In the genomic region with DNA sequence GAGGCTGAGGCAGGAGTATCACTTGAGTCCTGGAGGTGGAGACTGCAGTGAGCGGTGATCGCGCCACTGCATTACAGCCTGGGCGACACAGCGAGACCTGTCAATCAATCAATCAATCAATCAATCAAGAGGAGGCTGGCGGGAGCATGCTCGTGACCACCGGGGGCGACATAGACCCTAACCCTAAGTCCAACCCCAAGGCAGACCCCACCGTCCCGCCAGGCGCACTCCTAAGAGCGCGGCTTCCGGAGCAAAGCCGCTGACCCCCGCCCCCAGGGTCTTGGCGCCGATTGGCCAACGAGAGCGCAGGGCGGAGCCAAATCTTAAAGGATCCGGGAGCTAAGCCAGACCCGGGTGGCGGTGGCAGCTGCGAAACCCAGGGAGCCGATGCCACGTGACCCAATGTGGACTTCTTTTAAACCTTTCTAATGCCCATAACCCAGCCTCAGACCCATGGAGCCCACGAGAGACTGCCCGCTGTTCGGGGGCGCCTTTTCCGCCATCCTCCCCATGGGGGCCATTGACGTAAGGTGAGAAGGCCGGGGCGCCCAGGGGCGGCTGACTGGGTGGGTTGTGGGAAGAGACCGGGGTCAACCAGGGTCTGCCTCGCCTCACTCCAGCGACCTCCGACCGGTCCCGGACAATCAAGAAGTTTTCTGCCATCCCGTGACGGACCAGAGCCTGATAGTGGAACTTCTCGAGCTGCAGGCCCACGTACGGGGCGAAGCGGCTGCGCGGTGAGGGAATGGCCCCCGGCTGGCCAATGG, we compare ENCODE assay signal across 8 cellular contexts. TPM values are rescaled to one million over a fixed set of nuclear protein-coding genes. Genes with fewer than 3 reads are reported as not detected.
A peak's percentile ranks its signal among the peaks of the same experiment; 100 is the strongest.
DNase-seq lines count a peak whose midpoint lies in the region; ATAC-seq and TF ChIP-seq lines count a peak whose summit lies in the region.

A gene with protein sequence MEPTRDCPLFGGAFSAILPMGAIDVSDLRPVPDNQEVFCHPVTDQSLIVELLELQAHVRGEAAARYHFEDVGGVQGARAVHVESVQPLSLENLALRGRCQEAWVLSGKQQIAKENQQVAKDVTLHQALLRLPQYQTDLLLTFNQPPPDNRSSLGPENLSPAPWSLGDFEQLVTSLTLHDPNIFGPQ (plus strand): TSS at position 335 of the 767 bp plus-strand sequence. CDS start 119 bp downstream, at position 454.

- no peaks in the 10 kb centered on the region for H3K9me2 ChIP-seq in MM.1S (replicated peaks; ENCODE audit: insufficient read depth, low read length)

- H3K27me3 Mint-ChIP-seq in activated naive CD4-positive, alpha-beta T cell treated with anti-CD3 and anti-CD28 coated beads, Interleukin-2, amount 10 ng/mL, durations not matched to agents 7 days and 5 days = no peaks in the 10 kb centered on the region

- H4K20me1 ChIP-seq in MM.1S (ENCODE audit: insufficient read depth, low read length) = no peaks in the 10 kb centered on the region

- peak within 1 kb of the TSS; percentile 90 for H3K4me3 Mint-ChIP-seq in activated naive CD4-positive, alpha-beta T cell treated with anti-CD3 and anti-CD28 coated beads, Interleukin-2, amount 10 ng/mL, durations not matched to agents 7 days and 5 days

- H3K9ac ChIP-seq in MM.1S (ENCODE audit: low read length) = peak within 1 kb of the TSS; percentile 79
- H3K9ac ChIP-seq in SK-N-MC (ENCODE audit: insufficient read length) = peak within 1 kb of the TSS; percentile 81

- peaks cover 8% of the 10 kb centered on the region for H3K79me2 ChIP-seq in MM.1S (ENCODE audit: low read length)

- H3K27ac Mint-ChIP-seq in activated naive CD4-positive, alpha-beta T cell treated with anti-CD3 and anti-CD28 coated beads, Interleukin-2, amount 10 ng/mL, durations not matched to agents 7 days and 5 days = peak within 1 kb of the TSS; percentile 95

- peak; percentile 95 for ATAC-seq in gastroesophageal sphincter

- H3K27me3 ChIP-seq in MM.1S (replicated peaks; ENCODE audit: insufficient read depth, low read length) = no peaks in the 10 kb centered on the region
- no peaks in the 10 kb centered on the region for H3K27me3 ChIP-seq in gastroesophageal sphincter

- peak within 1 kb of the TSS; percentile 93 for H3K4me2 ChIP-seq in MM.1S (ENCODE audit: low read depth, low read length)

- H3K4me1 ChIP-seq in MM.1S (ENCODE audit: low read length) = no peaks in the 10 kb centered on the region
- peaks cover 0 to 26% (median 9%) of the 10 kb centered on the region in 3 donors for H3K4me1 ChIP-seq in gastroesophageal sphincter

- H3K4me3 ChIP-seq in MM.1S (ENCODE audit: low read length) = peak within 1 kb of the TSS; percentile 86
- peak within 1 kb of the TSS; percentile 85 for H3K4me3 ChIP-seq in SK-N-MC
- peak within 1 kb of the TSS; percentile 67 to 77 for H3K4me3 ChIP-seq in gastroesophageal sphincter

- TF ChIP-seq CTCF in MM.1S (IDR thresholded peaks at IDR 0.05; ENCODE audit: low read length) (no peak), gastroesophageal sphincter (IDR thresholded peaks at IDR 0.05) (no peak)

- peak within 1 kb of the TSS; percentile 57; the same call in 1 of the 2 replicates for H3K27ac ChIP-seq in MM.1S (ENCODE audit: low read length)
- H3K27ac ChIP-seq in SK-N-MC = no peak within 1 kb of the TSS
- peak within 1 kb of the TSS; percentile 75 to 93 (median 91) for H3K27ac ChIP-seq in gastroesophageal sphincter
- H3K27ac ChIP-seq in substantia nigra (ENCODE audit: low read depth, low read length, poor library complexity, severe bottlenecking) = peak within 1 kb of the TSS; percentile 90

- peaks cover 16% of the 10 kb centered on the region for H3K36me3 Mint-ChIP-seq in activated naive CD4-positive, alpha-beta T cell treated with anti-CD3 and anti-CD28 coated beads, Interleukin-2, amount 10 ng/mL, durations not matched to agents 7 days and 5 days

- DNase-seq in EH (ENCODE audit: low read depth) (peak; percentile 85), H4 (ENCODE audit: low spot score) (peak; percentile 70), MM.1S (peak; percentile 91), SK-N-MC (ENCODE audit: low read depth, low spot score) (no peak), nucleus accumbens (lab: John Stamatoyannopoulos, UW) (peak; percentile 55 to 94 (median 82)), substantia nigra (lab: John Stamatoyannopoulos, UW) (peak; percentile 55 to 97 (median 85))
- DNase-seq in activated naive CD4-positive, alpha-beta T cell treated with anti-CD3 and anti-CD28 coated beads, Interleukin-2, amount 10 ng/mL, durations not matched to agents 7 days and 5 days = peak; percentile 92

- CTCF ChIA-PET in activated naive CD4-positive, alpha-beta T cell treated with anti-CD3 and anti-CD28 coated beads, Interleukin-2, amount 10 ng/mL, durations not matched to agents 7 days and 5 days (lab: Charles Lee) = interaction anchor here (1.0 kb wide), 1 partner anchor 44 kb away, joined by 3 read pairs; no protein-coding TSS in a partner anchor

- peak; percentile 50 to 72 for TF ChIP-seq POLR2A in gastroesophageal sphincter (IDR thresholded peaks at IDR 0.05)

- 0% methylated on average over 10 of the region's 53 CpGs; no CpG with 5 or more reads in 1 of the 2 donors for whole genome bisulfite sequencing in gastroesophageal sphincter (ENCODE audit: low coverage in 1 of 2), 2 donors

- H3K9me3 Mint-ChIP-seq in activated naive CD4-positive, alpha-beta T cell treated with anti-CD3 and anti-CD28 coated beads, Interleukin-2, amount 10 ng/mL, durations not matched to agents 7 days and 5 days = no peaks in the 10 kb centered on the region

- H3F3A ChIP-seq in MM.1S (ENCODE audit: insufficient read depth, low read length) = no peaks in the 10 kb centered on the region

- TF ChIP-seq EP300 in gastroesophageal sphincter (IDR thresholded peaks at IDR 0.05) = no peak

- H3K4me1 Mint-ChIP-seq in activated naive CD4-positive, alpha-beta T cell treated with anti-CD3 and anti-CD28 coated beads, Interleukin-2, amount 10 ng/mL, durations not matched to agents 7 days and 5 days = peaks cover 57% of the 10 kb centered on the region

- H3K9me3 ChIP-seq in MM.1S (replicated peaks; ENCODE audit: insufficient read depth, low read length) (no peaks in the 10 kb centered on the region), SK-N-MC (ENCODE audit: low read depth, low read length) (no peaks in the 10 kb centered on the region), gastroesophageal sphincter (no peaks in the 10 kb centered on the region)

- H3K36me3 ChIP-seq in MM.1S (replicated peaks; ENCODE audit: insufficient read depth, low read length) = no peaks in the 10 kb centered on the region
- no peaks in the 10 kb centered on the region for H3K36me3 ChIP-seq in SK-N-MC (ENCODE audit: insufficient read depth, low read length)
- H3K36me3 ChIP-seq in gastroesophageal sphincter = no peaks in the 10 kb centered on the region

- peak within 1 kb of the TSS; percentile 99 for H2AFZ ChIP-seq in MM.1S (ENCODE audit: low read length)

RNA-seq across cellular contexts. Expression of the gene that starts here (rescaled TPM):
- total RNA-seq in H4 (2014; rRNA removed; shearing (Covaris generic)) = 5.3 and 5.6 TPM in 2 replicates
- total RNA-seq in gastroesophageal sphincter = 10 to 100 TPM; 28.5 to 34.6 (median 30.1) TPM
